Comparison of ENCODE assay signal across 8 cellular contexts in the genomic region with DNA sequence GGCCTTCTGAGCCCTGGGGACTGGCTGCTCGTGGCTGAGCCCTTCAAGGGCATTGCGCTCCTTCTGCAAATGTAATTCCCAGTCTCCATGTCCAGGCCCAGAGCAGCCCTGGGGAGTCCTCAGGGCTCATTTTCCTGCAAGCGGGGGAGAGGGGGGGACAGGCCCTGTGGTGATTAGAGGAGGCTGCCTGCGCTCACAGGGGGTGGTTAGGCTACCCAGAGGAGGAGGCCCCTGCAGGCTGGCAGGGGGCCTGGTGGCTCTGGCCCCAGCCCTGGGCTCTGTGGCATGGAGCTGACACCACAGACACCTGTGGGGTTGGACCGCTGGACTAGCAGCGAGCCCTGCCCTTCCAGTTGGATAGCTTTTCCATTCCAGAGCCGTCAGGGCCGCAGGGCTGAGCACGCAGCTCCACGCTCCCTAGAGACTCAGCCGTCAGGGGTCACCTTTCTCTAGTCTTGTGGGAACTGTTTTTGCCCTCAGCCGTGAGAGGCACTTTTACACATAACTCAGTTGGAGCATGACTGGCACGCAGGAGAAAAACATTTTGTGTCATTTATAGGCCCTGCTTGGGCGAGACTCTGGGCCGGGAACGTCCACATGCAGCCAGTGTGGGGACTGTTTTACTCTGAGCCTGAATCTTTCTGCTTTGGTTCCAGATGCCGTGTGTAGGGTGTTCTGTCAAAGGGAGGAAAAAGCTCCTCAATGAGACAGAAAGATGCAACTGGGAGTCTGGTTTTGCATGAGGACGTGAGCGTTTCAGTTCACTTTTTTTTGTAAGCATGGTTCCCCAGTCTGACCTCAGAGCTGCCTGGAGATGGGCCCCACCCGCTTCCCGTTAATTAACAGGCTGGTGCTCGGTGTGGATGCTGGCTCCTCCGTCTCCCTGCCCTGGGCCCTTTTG. TPM values are rescaled to one million over a fixed set of nuclear protein-coding genes. Genes with fewer than 3 reads are reported as not detected.
DNase-seq lines count a peak whose midpoint lies in the region; ATAC-seq and TF ChIP-seq lines count a peak whose summit lies in the region.

No MANE protein-coding gene starts in this region.

- H3K4me3 ChIP-seq in esophagus (ENCODE audit: low read depth in 1 of 2, low read length in 2 of 2) (no peak overlapping the region), spleen (peak overlapping the region in 1 of 8 donors; percentile 45)

- DNase-seq in DMS79 (lab: John Stamatoyannopoulos, UW) (peak; percentile 25), GM20000 (ENCODE audit: low spot score) (peak; percentile 95), spleen (no peak), middle frontal gyrus (ENCODE audit: extremely low spot score, low spot score) (no peak), iPS-NIHi11 (ENCODE audit: low spot score) (no peak)
- DNase-seq in stimulated activated CD4-positive, alpha-beta T cell treated with anti-CD3 and anti-CD28 coated beads, Interleukin-2, amount 100 ng/mL, for 24 hours = no peak

- 51 to 59% methylated on average over 23 of the region's 23 CpGs for WGBS in esophagus, 2 donors
- WGBS in spleen, 5 donors = 42 to 60% (median 54%) methylated on average over 15 to 23 of the region's 23 CpGs

- TF ChIP-seq CTCF in GM20000 (IDR thresholded peaks at IDR 0.05; ENCODE audit: extremely low read depth, missing control alignments) = no peak
- TF ChIP-seq CTCF in spleen (IDR thresholded peaks at IDR 0.05 in 8 of 11, conservative IDR thresholded peaks at IDR 0.05 in 3 of 11) = no peak

- H3K36me3 ChIP-seq in esophagus (ENCODE audit: control insufficient read depth in 2 of 2, insufficient read depth in 2 of 2, low read length in 1 of 2) (peaks cover 4 to 11% of the 10 kb centered on the region in 2 donors), spleen (peaks cover 0 to 7% (median 0%) of the 10 kb centered on the region in 6 donors)

- no peak for TF ChIP-seq POLR2A in spleen (IDR thresholded peaks at IDR 0.05)

- H3K9me3 ChIP-seq in esophagus (ENCODE audit: control insufficient read depth in 2 of 2, insufficient read depth in 1 of 2, low read depth in 1 of 2, low read length in 1 of 2) = no peaks in the 10 kb centered on the region
- H3K9me3 ChIP-seq in spleen = no peaks in the 10 kb centered on the region

- peaks cover 3 to 7% of the 10 kb centered on the region in 2 donors for H3K4me1 ChIP-seq in esophagus (ENCODE audit: control insufficient read depth in 2 of 2, insufficient read depth in 2 of 2, low read length in 1 of 2)
- H3K4me1 ChIP-seq in spleen = peaks cover 25 to 60% (median 44%) of the 10 kb centered on the region in 6 donors

- peak; percentile 76 for ATAC-seq in HG03565 (IDR thresholded peaks at IDR 0.05; ENCODE audit: unreplicated experiment)

- peak overlapping the region; percentile 60 to 63 for H3K27ac ChIP-seq in esophagus (ENCODE audit: low read depth in 2 of 2, low read length in 1 of 2)
- H3K27ac ChIP-seq in spleen = peak overlapping the region in 5 of 8 donors; percentile 41 to 73 (median 52)

- H3K27me3 ChIP-seq in esophagus (ENCODE audit: control insufficient read depth in 1 of 2, insufficient read depth in 2 of 2, low read length in 2 of 2) (no peaks in the 10 kb centered on the region), spleen (replicated peaks in 1 of 7) (peaks cover 0 to 32% (median 0%) of the 10 kb centered on the region in 7 donors)

- intact Hi-C loops in spleen (cut with DNase I; ENCODE audit: low total_unique reads) = no loop called here

RNA-seq across cellular contexts. Expression of a gene that starts 58.1 kb away (rescaled TPM):
- 10 to 100 TPM; 16.0 to 24.5 TPM for polyA plus RNA-seq in esophagus
- 10 to 100 TPM; 11.6 to 21.8 (median 17.8) TPM for total RNA-seq in spleen
- 1 to 10 TPM; 3.9 to 7.2 (median 5.6) TPM for polyA plus RNA-seq in spleen

Comparison
In these comparisons a context has a peak if more than half of its experiments do, and no peak if none do; other contexts are left out.
1. DNase-seq: peak in DMS79 (single experiment) and GM20000 (single experiment); none in spleen (single experiment), stimulated activated CD4-positive, alpha-beta T cell treated with anti-CD3 and anti-CD28 coated beads, Interleukin-2, amount 100 ng/mL, for 24 hours (0 of 2), middle frontal gyrus (single experiment) and iPS-NIHi11 (single experiment).